Comparison of ENCODE assay signal across 9 cellular contexts in genomic region chr19:17775991-17776803, GRCh38. TPM values are rescaled to one million over a fixed set of nuclear protein-coding genes. Genes with fewer than 3 reads are reported as not detected.
DNase-seq lines count a peak whose midpoint lies in the region; ATAC-seq, FAIRE-seq and TF ChIP-seq lines count a peak whose summit lies in the region.
"Had no signal": no experiment of that assay in that cellular context is flagged by ENCODE, and none has a peak within 500 bp of the region (broad histone marks: within the 10 kb centered on the region; RNA-seq: fewer than 3 reads in every experiment).

No MANE protein-coding gene starts in this region.

- H3K36me3 Mint-ChIP-seq in activated T-cell treated with anti-CD3 and anti-CD28 coated beads, Interleukin-2, amount 50 U/mL, for 24 hours (ENCODE audit: low read depth) = peaks cover 81% of the 10 kb centered on the region
- H3K36me3 Mint-ChIP-seq in T-helper 17 cell (ENCODE audit: low read depth) = peaks cover 4% of the 10 kb centered on the region

- peaks cover 13% of the 10 kb centered on the region for H3K27me3 ChIP-seq in upper lobe of right lung
- H3K27me3 ChIP-seq: dorsolateral prefrontal cortex had no signal

- H3K9me3 ChIP-seq in T-helper 17 cell (ENCODE audit: control insufficient read depth, low read length, poor library complexity, severe bottlenecking) (no peaks in the 10 kb centered on the region), upper lobe of right lung (no peaks in the 10 kb centered on the region)

- FAIRE-seq in HTR-8/SVneo (lab: Jason Lieb, UNC) = no peak

- intact Hi-C loops in upper lobe of right lung (cut with DNase I) = loop anchor here (10.0 kb wide), 1 partner anchor 71 kb away; no protein-coding TSS in a partner anchor

- no peaks in the 10 kb centered on the region for H3K9me3 Mint-ChIP-seq in activated T-cell treated with anti-CD3 and anti-CD28 coated beads, Interleukin-2, amount 50 U/mL, for 24 hours

- ATAC-seq in HG02938 (IDR thresholded peaks at IDR 0.05; ENCODE audit: unreplicated experiment) = peak; percentile 62
- peak; percentile 80 for ATAC-seq in T-helper 17 cell
- peak; percentile 69 for ATAC-seq in upper lobe of right lung

- peaks cover 22% of the 10 kb centered on the region for H3K4me1 Mint-ChIP-seq in activated T-cell treated with anti-CD3 and anti-CD28 coated beads, Interleukin-2, amount 50 U/mL, for 24 hours (ENCODE audit: low read depth)
- H3K4me1 Mint-ChIP-seq in T-helper 17 cell = peaks cover 20% of the 10 kb centered on the region

- no peak overlapping the region for H3K4me3 ChIP-seq in upper lobe of right lung
- H3K4me3 ChIP-seq: dorsolateral prefrontal cortex had no signal

- H3K27ac ChIP-seq in upper lobe of right lung = no peak overlapping the region

- no peaks in the 10 kb centered on the region for H3K27me3 Mint-ChIP-seq in activated T-cell treated with anti-CD3 and anti-CD28 coated beads, Interleukin-2, amount 50 U/mL, for 24 hours
- no peaks in the 10 kb centered on the region for H3K27me3 Mint-ChIP-seq in T-helper 17 cell

- no peaks in the 10 kb centered on the region for H3K36me3 ChIP-seq in upper lobe of right lung

- H3K4me1 ChIP-seq in upper lobe of right lung = peaks cover 5% of the 10 kb centered on the region

- peak overlapping the region; percentile 81 for H3K27ac Mint-ChIP-seq in activated T-cell treated with anti-CD3 and anti-CD28 coated beads, Interleukin-2, amount 50 U/mL, for 24 hours
- H3K27ac Mint-ChIP-seq in T-helper 17 cell = peak overlapping the region; percentile 71

- TF ChIP-seq CTCF in upper lobe of right lung (IDR thresholded peaks at IDR 0.05) = no peak

- H3K4me3 Mint-ChIP-seq in activated T-cell treated with anti-CD3 and anti-CD28 coated beads, Interleukin-2, amount 50 U/mL, for 24 hours = no peak overlapping the region
- H3K4me3 Mint-ChIP-seq in T-helper 17 cell = no peak overlapping the region

- no peak for DNase-seq in activated T-cell treated with anti-CD3 and anti-CD28 coated beads, Interleukin-2, amount 50 U/mL, for 24 hours
- DNase-seq in activated T-cell treated with anti-CD3 and anti-CD28 coated beads, Interleukin-2, amount 50 U/mL, for 48 hours = no peak
- DNase-seq in T-helper 17 cell = no peak
- DNase-seq in upper lobe of right lung = peak; percentile 88
- no peak for DNase-seq in HTR-8/SVneo (ENCODE audit: insufficient read length, low spot score)
- no peak for DNase-seq in NCI-H128 (lab: John Stamatoyannopoulos, UW; ENCODE audit: unreplicated experiment)
- no peak for DNase-seq in NCI-H526 (lab: John Stamatoyannopoulos, UW)

RNA-seq across cellular contexts. Expression of gene B3GNT3, which starts 18.7 kb away (rescaled TPM):
- total RNA-seq in T-helper 17 cell (under 1 TPM; 0.52 to 0.94 TPM), upper lobe of right lung (2.1 TPM)

RNA-seq across cellular contexts. Expression of gene FCHO1, which starts 24.9 kb away (rescaled TPM):
- total RNA-seq in T-helper 17 cell (10 to 100 TPM; 69.2 to 71.9 TPM), upper lobe of right lung (7.4 TPM)

RNA-seq across cellular contexts. Expression of gene INSL3, which starts 45.1 kb away (rescaled TPM):
- total RNA-seq in T-helper 17 cell (1 to 10 TPM; 5.0 to 9.1 TPM), upper lobe of right lung (not detected)

RNA-seq across cellular contexts. Expression of gene MAP1S, which starts 56.9 kb away (rescaled TPM):
- 10 to 100 TPM; 34.6 to 36.0 TPM for total RNA-seq in T-helper 17 cell
- total RNA-seq in upper lobe of right lung = 71.4 TPM
